In genomic region chr1:27525296-27526271, GRCh38 we compare ENCODE assay signal across 8 cellular contexts. TPM values are rescaled to one million over a fixed set of nuclear protein-coding genes. Genes with fewer than 3 reads are reported as not detected.
A peak's percentile ranks its signal among the peaks of the same experiment; 100 is the strongest.
DNase-seq lines count a peak whose midpoint lies in the region; ATAC-seq and TF ChIP-seq lines count a peak whose summit lies in the region.

No MANE protein-coding gene starts in this region.

- intact Hi-C loops in Right ventricle myocardium inferior (cut with DNase I): loop anchor here (2.0 to 5.0 kb wide), 3 partner anchors 17 to 37 kb away; partner anchors contain the start of gene WASF2
- intact Hi-C loops in prostate gland (cut with DNase I): loop anchor here (5.0 kb wide), 2 partner anchors 33 to 42 kb away; partner anchors contain the start of gene WASF2

- no peaks in the 10 kb centered on the region for H3K36me3 ChIP-seq in GM06990 (ENCODE audit: control insufficient read depth, insufficient read depth, low read length)
- no peaks in the 10 kb centered on the region for H3K36me3 ChIP-seq in prostate gland

- H3K27me3 ChIP-seq in GM06990 (replicated peaks; ENCODE audit: control insufficient read depth, insufficient read depth, low read length): no peaks in the 10 kb centered on the region
- H3K27me3 ChIP-seq in prostate gland (replicated peaks; ENCODE audit: insufficient read depth): no peaks in the 10 kb centered on the region

- TF ChIP-seq POLR2A in prostate gland (IDR thresholded peaks at IDR 0.05): no peak

- peak; percentile 58 for ATAC-seq in HG02798 (IDR thresholded peaks at IDR 0.05; ENCODE audit: poor library complexity, unreplicated experiment)
- peak; percentile 69 for ATAC-seq in Right ventricle myocardium inferior
- no peak for ATAC-seq in GM18867 (IDR thresholded peaks at IDR 0.05; ENCODE audit: unreplicated experiment)

- TF ChIP-seq CTCF in GM06990 (IDR thresholded peaks at IDR 0.05; ENCODE audit: insufficient read depth, low read length, poor library complexity, severe bottlenecking) (no peak), prostate gland (IDR thresholded peaks at IDR 0.05) (no peak)

- WGBS in prostate gland: 35% methylated on average over 16 of the region's 16 CpGs

- H3K4me3 ChIP-seq in GM06990 (replicated peaks; ENCODE audit: low read depth, low read length) (no peak overlapping the region), prostate gland (peak overlapping the region in 1 of 2 donors; percentile 6)

- no peaks in the 10 kb centered on the region for H3K9me3 ChIP-seq in prostate gland

- H3K4me1 ChIP-seq in prostate gland (replicated peaks): peaks cover 53% of the 10 kb centered on the region

- peak overlapping the region; percentile 87 to 95 for H3K27ac ChIP-seq in prostate gland

- DNase-seq in GM06990 (ENCODE audit: extremely low read depth, insufficient read length): peak; percentile 76
- DNase-seq in NOMO-1 treated with dmso at 0.1 percent for 144 hours (lab: John Stamatoyannopoulos, UW; ENCODE audit: unreplicated experiment): peak; percentile 96
- DNase-seq in activated effector memory CD4-positive, alpha-beta T cell treated with Interleukin-2 at 50 U/mL for 16 hours: peak; percentile 33
- DNase-seq in Right ventricle myocardium inferior (ENCODE audit: missing footprints): peak; percentile 91
- no peak for DNase-seq in prostate gland (ENCODE audit: low spot score)
- no peak for DNase-seq in 8988T

RNA-seq across cellular contexts. Expression of gene WASF2, which starts 35.6 kb away (rescaled TPM):
- 57.3 TPM for total RNA-seq in Right ventricle myocardium inferior
- total RNA-seq in prostate gland: 10 to 100 TPM; 42.0 to 63.6 TPM

Comparison
In these comparisons a context has a peak if more than half of its experiments do, and no peak if none do; other contexts are left out.
1. DNase-seq: peak in GM06990 (single experiment), NOMO-1 treated with dmso at 0.1 percent for 144 hours (single experiment), activated effector memory CD4-positive, alpha-beta T cell treated with Interleukin-2 at 50 U/mL for 16 hours (single experiment) and Right ventricle myocardium inferior (single experiment); none in prostate gland (single experiment) and 8988T (single experiment).